38 cellular contexts compared by ENCODE assay signal in the genomic region with DNA sequence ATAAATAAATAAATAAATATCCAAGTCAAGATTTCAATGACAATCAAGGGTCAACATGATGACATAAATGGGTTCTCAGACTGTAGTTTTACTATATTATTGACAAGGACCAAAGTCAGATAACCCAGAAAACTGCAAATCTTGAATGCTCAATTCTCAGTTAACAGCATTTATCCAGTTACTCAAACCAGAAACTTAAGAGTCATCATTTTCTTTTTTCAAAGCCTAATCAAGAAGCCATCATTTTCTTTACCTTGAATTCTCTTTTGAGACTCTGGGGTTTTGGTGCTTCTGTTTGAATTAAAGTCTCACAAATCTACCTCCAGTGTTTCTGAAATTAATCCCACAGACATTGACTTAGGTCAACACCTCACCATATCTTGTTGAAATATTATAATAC.
"Had no signal": no experiment of that assay in that cellular context is flagged by ENCODE, and none has a peak within 500 bp of the region (broad histone marks: within the 10 kb centered on the region; RNA-seq: fewer than 3 reads in every experiment).

No MANE protein-coding gene starts in this region.

- H3K27me3 Mint-ChIP-seq: activated B cell treated with CpG ODN at 0.5 μM for 24 hours; activated CD4-positive, alpha-beta memory T cell treated with anti-CD3 and anti-CD28 coated beads for 36 hours; activated CD4-positive, alpha-beta T cell treated with anti-CD3 and anti-CD28 coated beads, Interleukin-2, amount 10 ng/mL, durations not matched to agents 24 days and 14 days; activated CD8-positive, alpha-beta T cell treated with anti-CD3 and anti-CD28 coated beads for 36 hours; activated naive CD8-positive, alpha-beta T cell treated with anti-CD3 and anti-CD28 coated beads for 36 hours; activated T-helper 17 cell treated with anti-CD3 and anti-CD28 coated beads, Interleukin-2, amount 50 U/mL, for 72 hours; central memory CD8-positive, alpha-beta T cell had no signal

- DNase-seq: activated B cell treated with CpG ODN at 0.5 μM for 24 hours; activated CD4-positive, alpha-beta memory T cell treated with anti-CD3 and anti-CD28 coated beads for 36 hours; activated CD4-positive, alpha-beta T cell treated with anti-CD3 and anti-CD28 coated beads, Interleukin-2, amount 10 ng/mL, durations not matched to agents 24 days and 14 days; activated CD4-positive, alpha-beta T cell treated with anti-CD3 and anti-CD28 coated beads, Interleukin-2, amount 50 U/mL, for 1 hour; activated CD4-positive, alpha-beta T cell treated with anti-CD3 and anti-CD28 coated beads, Interleukin-2, amount 50 U/mL, for 4 hours; activated CD4-positive, CD25-positive, alpha-beta regulatory T cell treated with anti-CD3 and anti-CD28 coated beads, Interleukin-2, amount 50 U/mL, for 72 hours; activated CD8-positive, alpha-beta memory T cell treated with anti-CD3 and anti-CD28 coated beads, Interleukin-2, amount 50 U/mL, for 4 hours; activated CD8-positive, alpha-beta T cell treated with anti-CD3 and anti-CD28 coated beads for 36 hours; activated effector memory CD4-positive, alpha-beta T cell treated with anti-CD3 and anti-CD28 coated beads, Interleukin-2, amount 50 U/mL, for 16 hours; activated gamma-delta T cell treated with Interleukin-2 at 50 U/mL for 16 hours; activated naive CD4-positive, alpha-beta T cell; activated naive CD4-positive, alpha-beta T cell treated with anti-CD3 and anti-CD28 coated beads for 36 hours; activated naive CD4-positive, alpha-beta T cell treated with anti-CD3 and anti-CD28 coated beads, Interleukin-2, amount 50 U/mL, for 16 hours; activated naive CD8-positive, alpha-beta T cell treated with anti-CD3 and anti-CD28 coated beads for 36 hours; activated T-cell treated with anti-CD3 and anti-CD28 coated beads for 4 hours; activated T-cell treated with anti-CD3 and anti-CD28 coated beads, Interleukin-2, amount 50 U/mL, for 1 hour; activated T-cell treated with anti-CD3 and anti-CD28 coated beads, Interleukin-2, amount 50 U/mL, for 48 hours; adrenal gland; amniotic stem cell; aorta; body of pancreas; brain microvascular endothelial cell; caudate nucleus; cerebellar nuclear complex; T-helper 1 cell; T-helper 2 cell; T-helper 9 cell had no signal

- H3K4me3 ChIP-seq: adrenal gland, body of pancreas, cardiac muscle cell had no signal

- H3K9me3 Mint-ChIP-seq: activated B cell treated with CpG ODN at 0.5 μM for 24 hours; activated CD4-positive, alpha-beta memory T cell treated with anti-CD3 and anti-CD28 coated beads for 36 hours; activated CD4-positive, alpha-beta T cell treated with anti-CD3 and anti-CD28 coated beads, Interleukin-2, amount 10 ng/mL, durations not matched to agents 24 days and 14 days; activated CD8-positive, alpha-beta T cell treated with anti-CD3 and anti-CD28 coated beads for 36 hours; activated naive CD4-positive, alpha-beta T cell treated with anti-CD3 and anti-CD28 coated beads for 36 hours; activated naive CD4-positive, alpha-beta T cell treated with anti-CD3 and anti-CD28 coated beads, Interleukin-2, amount 50 U/mL, for 72 hours; activated naive CD8-positive, alpha-beta T cell treated with anti-CD3 and anti-CD28 coated beads for 36 hours; activated T-helper 1 cell treated with anti-CD3 and anti-CD28 coated beads, Interleukin-12 subunit alpha, Interleukin-12 subunit beta, Interleukin-2, Interleukin-4 antibody, amounts not matched to agents 30 ng/mL and 10 ng/mL and 1 ng/mL, durations not matched to agents 14 hours and 24 hours and 36 hours; activated T-helper 17 cell treated with anti-CD3 and anti-CD28 coated beads, Interleukin-2, amount 50 U/mL, for 72 hours; central memory CD8-positive, alpha-beta T cell; T-helper 1 cell treated with Interleukin-12 subunit alpha and Interleukin-12 subunit beta and Interleukin-4 antibody, amounts not matched to agents 30 μg/mL and 1 μg/mL, for 36 hours; T-helper 2 cell treated with Interferon-gamma antibody and Interleukin-4, amounts not matched to agents 5 μg/mL and 100 μg/mL, for 36 hours had no signal

- ATAC-seq: activated CD8-positive, alpha-beta T cell treated with anti-CD3 and anti-CD28 coated beads for 36 hours; activated naive CD4-positive, alpha-beta T cell treated with anti-CD3 and anti-CD28 coated beads, Interleukin-2, amount 50 U/mL, for 72 hours; activated T-helper 17 cell treated with anti-CD3 and anti-CD28 coated beads, Interleukin-2, amount 50 U/mL, for 72 hours; body of pancreas had no signal

- H3K9me3 ChIP-seq: adrenal gland, body of pancreas had no signal

- H3K27ac Mint-ChIP-seq: activated B cell treated with CpG ODN at 0.5 μM for 24 hours; activated CD4-positive, alpha-beta memory T cell treated with anti-CD3 and anti-CD28 coated beads for 36 hours; activated CD4-positive, alpha-beta T cell treated with anti-CD3 and anti-CD28 coated beads, Interleukin-2, amount 10 ng/mL, durations not matched to agents 24 days and 14 days; activated CD8-positive, alpha-beta T cell treated with anti-CD3 and anti-CD28 coated beads for 36 hours; activated naive CD4-positive, alpha-beta T cell treated with anti-CD3 and anti-CD28 coated beads for 36 hours; activated naive CD8-positive, alpha-beta T cell treated with anti-CD3 and anti-CD28 coated beads for 36 hours; activated T-helper 1 cell treated with anti-CD3 and anti-CD28 coated beads, Interleukin-12 subunit alpha, Interleukin-12 subunit beta, Interleukin-2, Interleukin-4 antibody, amounts not matched to agents 30 ng/mL and 10 ng/mL and 1 ng/mL, durations not matched to agents 14 hours and 24 hours and 36 hours; activated T-helper 17 cell treated with anti-CD3 and anti-CD28 coated beads, Interleukin-2, amount 50 U/mL, for 72 hours; T-helper 1 cell treated with Interleukin-12 subunit alpha and Interleukin-12 subunit beta and Interleukin-4 antibody, amounts not matched to agents 30 μg/mL and 1 μg/mL, for 36 hours; T-helper 2 cell treated with Interferon-gamma antibody and Interleukin-4, amounts not matched to agents 5 μg/mL and 100 μg/mL, for 36 hours had no signal

- H3K27me3 ChIP-seq: adrenal gland, body of pancreas, brain microvascular endothelial cell, cardiac muscle cell had no signal

- H3K4me1 Mint-ChIP-seq: activated B cell treated with CpG ODN at 0.5 μM for 24 hours; activated CD4-positive, alpha-beta T cell treated with anti-CD3 and anti-CD28 coated beads, Interleukin-2, amount 10 ng/mL, durations not matched to agents 24 days and 14 days; activated naive CD8-positive, alpha-beta T cell treated with anti-CD3 and anti-CD28 coated beads for 36 hours had no signal

- H3K4me3 Mint-ChIP-seq: activated B cell treated with CpG ODN at 0.5 μM for 24 hours; activated CD4-positive, alpha-beta memory T cell treated with anti-CD3 and anti-CD28 coated beads for 36 hours; activated CD4-positive, alpha-beta T cell treated with anti-CD3 and anti-CD28 coated beads, Interleukin-2, amount 10 ng/mL, durations not matched to agents 24 days and 14 days; activated CD8-positive, alpha-beta T cell treated with anti-CD3 and anti-CD28 coated beads for 36 hours; activated naive CD4-positive, alpha-beta T cell treated with anti-CD3 and anti-CD28 coated beads for 36 hours; activated naive CD8-positive, alpha-beta T cell treated with anti-CD3 and anti-CD28 coated beads for 36 hours; activated T-helper 1 cell treated with anti-CD3 and anti-CD28 coated beads, Interleukin-12 subunit alpha, Interleukin-12 subunit beta, Interleukin-2, Interleukin-4 antibody, amounts not matched to agents 30 ng/mL and 10 ng/mL and 1 ng/mL, durations not matched to agents 14 hours and 24 hours and 36 hours; activated T-helper 17 cell treated with anti-CD3 and anti-CD28 coated beads, Interleukin-2, amount 50 U/mL, for 72 hours; central memory CD8-positive, alpha-beta T cell; T-helper 1 cell treated with Interleukin-12 subunit alpha and Interleukin-12 subunit beta and Interleukin-4 antibody, amounts not matched to agents 30 μg/mL and 1 μg/mL, for 36 hours; T-helper 2 cell treated with Interferon-gamma antibody and Interleukin-4, amounts not matched to agents 5 μg/mL and 100 μg/mL, for 36 hours had no signal

- FAIRE-seq: astrocyte, bronchial epithelial cell, TTC549 had no signal

- H3K4me1 ChIP-seq: adrenal gland, body of pancreas had no signal

- H3K27ac ChIP-seq: adrenal gland, body of pancreas, brain microvascular endothelial cell, cardiac muscle cell, VCaP had no signal
